In the genomic region with DNA sequence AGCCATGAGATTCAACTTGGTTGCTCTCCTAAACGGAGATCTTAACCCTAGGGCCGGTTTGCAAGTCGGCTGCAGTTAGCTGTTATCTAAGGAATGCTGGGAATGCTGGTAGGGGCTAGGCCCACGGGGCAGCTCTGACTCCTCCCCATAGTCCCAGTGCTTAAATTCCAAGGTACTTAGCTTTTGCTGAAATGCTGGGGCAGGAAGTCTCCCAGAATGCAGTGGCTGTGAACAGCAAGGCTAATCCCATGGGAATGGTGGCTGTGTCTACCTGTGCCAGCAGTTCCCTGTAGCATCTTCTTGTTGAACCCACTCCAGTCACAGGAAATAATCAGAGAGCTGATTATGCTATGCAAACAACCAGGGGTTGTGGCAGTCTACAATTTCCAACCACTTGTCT, we compare ENCODE assay signal across 10 cellular contexts.
DNase-seq lines count a peak whose midpoint lies in the region; ATAC-seq and TF ChIP-seq lines count a peak whose summit lies in the region.
"Had no signal": no experiment of that assay in that cellular context is flagged by ENCODE, and none has a peak within 500 bp of the region (broad histone marks: within the 10 kb centered on the region; RNA-seq: fewer than 3 reads in every experiment).

No MANE protein-coding gene starts in this region.

- H3K4me1 ChIP-seq in ascending aorta: peaks cover 3 to 5% of the 10 kb centered on the region in 2 donors
- peaks cover 7% of the 10 kb centered on the region; the same call in 1 of the 2 replicates for H3K4me1 ChIP-seq in iPS DF 6.9 (ENCODE audit: control insufficient read depth, insufficient read depth, low read length)
- H3K4me1 ChIP-seq in upper lobe of right lung: peaks cover 20% of the 10 kb centered on the region
- H3K4me1 ChIP-seq: BLaER1 had no signal

- TF ChIP-seq CTCF in ascending aorta (IDR thresholded peaks at IDR 0.05): no peak
- TF ChIP-seq CTCF in upper lobe of right lung (IDR thresholded peaks at IDR 0.05): no peak

- WGBS in iPS DF 6.9 (ENCODE audit: insufficient coverage, insufficient read length): no CpG with 5 or more reads among the region's 4 CpGs

- H3K4me3 ChIP-seq in ascending aorta: no peak overlapping the region
- no peak overlapping the region for H3K4me3 ChIP-seq in iPS DF 6.9 (ENCODE audit: low read length)
- H3K4me3 ChIP-seq in upper lobe of right lung: no peak overlapping the region
- H3K4me3 ChIP-seq: BLaER1 had no signal

- no peaks in the 10 kb centered on the region for H3K27me3 ChIP-seq in ascending aorta
- no peaks in the 10 kb centered on the region for H3K27me3 ChIP-seq in iPS DF 6.9 (ENCODE audit: control insufficient read depth, insufficient read depth, low read length)
- H3K27me3 ChIP-seq in upper lobe of right lung: no peaks in the 10 kb centered on the region
- H3K27me3 ChIP-seq: BLaER1 had no signal

- peak overlapping the region; percentile 37 to 46 for H3K27ac ChIP-seq in ascending aorta
- H3K27ac ChIP-seq in iPS DF 6.9 (ENCODE audit: low read length): no peak overlapping the region
- peak overlapping the region; percentile 49 for H3K27ac ChIP-seq in upper lobe of right lung
- H3K27ac ChIP-seq: BLaER1 had no signal

- ATAC-seq in upper lobe of right lung (peak; percentile 88), HG03097 (IDR thresholded peaks at IDR 0.05; ENCODE audit: low FRiP score, unreplicated experiment) (no peak), HG03457 (IDR thresholded peaks at IDR 0.05; ENCODE audit: unreplicated experiment) (no peak), HG02870 (IDR thresholded peaks at IDR 0.05; ENCODE audit: unreplicated experiment) (no peak)

- no peaks in the 10 kb centered on the region for H3K36me3 ChIP-seq in ascending aorta
- no peaks in the 10 kb centered on the region for H3K36me3 ChIP-seq in iPS DF 6.9 (ENCODE audit: control insufficient read depth, insufficient read depth, low read length)
- H3K36me3 ChIP-seq in upper lobe of right lung: no peaks in the 10 kb centered on the region
- H3K36me3 ChIP-seq: BLaER1 had no signal

- H3K9me3 ChIP-seq in ascending aorta (no peaks in the 10 kb centered on the region), iPS DF 6.9 (ENCODE audit: control insufficient read depth, insufficient read depth, low read length) (no peaks in the 10 kb centered on the region), upper lobe of right lung (no peaks in the 10 kb centered on the region)
- H3K9me3 ChIP-seq: BLaER1 had no signal

- DNase-seq in NCI-H345 (lab: John Stamatoyannopoulos, UW): peak; percentile 69
- DNase-seq in NCI-H345 treated with DMSO at 0.1 percent for 48 hours (lab: John Stamatoyannopoulos, UW; ENCODE audit: unreplicated experiment): no peak
- DNase-seq in ascending aorta (ENCODE audit: low spot score in 2 of 2): peak in 1 of 2 donors; percentile 69
- DNase-seq in iPS DF 6.9 (ENCODE audit: low read depth, low spot score): peak; percentile 84
- no peak for DNase-seq in upper lobe of right lung
- DNase-seq: NCI-H146 had no signal

- intact Hi-C loops in ascending aorta (cut with DNase I) (loop anchor here (2.0 to 10.0 kb wide), 3 partner anchors 102 to 250 kb away; a partner anchor contains a TSS), upper lobe of right lung (cut with DNase I) (no loop called here)

Comparison
In these comparisons a context has a peak if more than half of its experiments do, and no peak if none do; other contexts are left out.
1. DNase-seq: peak in NCI-H345 (single experiment) and iPS DF 6.9 (single experiment); none in NCI-H345 treated with DMSO at 0.1 percent for 48 hours (single experiment) and upper lobe of right lung (single experiment).